Comparison of ENCODE assay signal across 23 cellular contexts in the genomic region with DNA sequence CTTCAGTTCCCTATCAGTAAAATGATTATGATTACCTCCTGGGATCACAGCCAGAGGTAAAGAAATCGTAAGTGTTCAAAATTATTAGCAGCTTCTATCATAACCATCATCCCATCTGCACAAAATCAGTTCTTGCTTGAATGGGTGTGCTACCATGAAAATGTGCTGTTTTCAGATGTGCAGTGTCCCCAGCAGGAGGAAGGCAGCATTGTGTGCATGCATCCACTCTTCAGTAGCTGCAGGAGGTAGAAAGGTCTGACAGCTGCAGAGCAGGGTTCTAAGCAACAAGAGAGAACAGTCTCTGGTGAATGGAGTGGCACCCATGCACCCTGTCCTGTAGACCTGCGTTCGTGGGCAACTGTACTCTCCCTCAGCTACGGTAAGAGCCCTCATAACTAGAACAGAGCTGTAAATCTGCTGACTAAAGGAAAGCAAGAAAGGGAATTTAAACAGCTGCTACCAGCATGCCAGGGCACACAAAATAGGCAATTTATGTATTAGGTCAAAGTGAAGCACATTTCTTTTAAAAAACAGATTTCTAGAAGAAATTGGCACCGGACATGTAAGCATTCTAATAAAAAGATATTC. TPM values are rescaled to one million over a fixed set of nuclear protein-coding genes. Genes with fewer than 3 reads are reported as not detected.
DNase-seq lines count a peak whose midpoint lies in the region; ATAC-seq, FAIRE-seq and TF ChIP-seq lines count a peak whose summit lies in the region.
"Had no signal": no experiment of that assay in that cellular context is flagged by ENCODE, and none has a peak within 500 bp of the region (broad histone marks: within the 10 kb centered on the region; RNA-seq: fewer than 3 reads in every experiment).

No MANE protein-coding gene starts in this region.

- H3K4me3 Mint-ChIP-seq in stimulated activated naive B cell treated with anti-CD40 and anti-IgM and Interleukin-4, amounts not matched to agents 10 μg/mL and 1 μg/mL and 100 μg/mL, for 72 hours, result no peak overlapping the region
- H3K4me3 Mint-ChIP-seq: CD4-positive, CD25-positive, alpha-beta regulatory T cell had no signal

- H3K9me3 ChIP-seq in body of pancreas, result no peaks in the 10 kb centered on the region
- no peaks in the 10 kb centered on the region for H3K9me3 ChIP-seq in effector memory CD4-positive, alpha-beta T cell (ENCODE audit: control insufficient read depth, low read length)
- H3K9me3 ChIP-seq: MG63 had no signal

- WGBS in body of pancreas, 2 donors, result 30 to 32% methylated on average over 5 of the region's 5 CpGs

- H3K27me3 Mint-ChIP-seq in stimulated activated naive B cell treated with anti-CD40 and anti-IgM and Interleukin-4, amounts not matched to agents 10 μg/mL and 1 μg/mL and 100 μg/mL, for 72 hours, result no peaks in the 10 kb centered on the region
- H3K27me3 Mint-ChIP-seq: CD4-positive, CD25-positive, alpha-beta regulatory T cell had no signal

- no peaks in the 10 kb centered on the region for H3K27me3 ChIP-seq in body of pancreas
- H3K27me3 ChIP-seq in effector memory CD4-positive, alpha-beta T cell (replicated peaks; ENCODE audit: control insufficient read depth, insufficient read depth, low read length, poor library complexity, severe bottlenecking), result no peaks in the 10 kb centered on the region
- H3K27me3 ChIP-seq: MG63 had no signal

- H3K27ac ChIP-seq in body of pancreas, result no peak overlapping the region
- H3K27ac ChIP-seq in effector memory CD4-positive, alpha-beta T cell (ENCODE audit: insufficient read depth, low read length, poor library complexity, severe bottlenecking), result no peak overlapping the region
- H3K27ac ChIP-seq: KMS-11, SK-N-MC had no signal

- no peaks in the 10 kb centered on the region for H3K4me1 Mint-ChIP-seq in stimulated activated naive B cell treated with anti-CD40 and anti-IgM and Interleukin-4, amounts not matched to agents 10 μg/mL and 1 μg/mL and 100 μg/mL, for 72 hours
- H3K4me1 Mint-ChIP-seq: CD4-positive, CD25-positive, alpha-beta regulatory T cell had no signal

- H3K36me3 ChIP-seq in body of pancreas (replicated peaks in 1 of 2; ENCODE audit: insufficient read depth in 1 of 2, low read depth in 2 of 2), result no peaks in the 10 kb centered on the region
- no peaks in the 10 kb centered on the region for H3K36me3 ChIP-seq in effector memory CD4-positive, alpha-beta T cell (ENCODE audit: control insufficient read depth, insufficient read depth, low read length)
- H3K36me3 ChIP-seq: MG63 had no signal

- peak; percentile 53 for ATAC-seq in body of pancreas
- no peak for ATAC-seq in stimulated activated naive B cell treated with anti-CD40 and anti-IgM and Interleukin-4, amounts not matched to agents 10 μg/mL and 1 μg/mL and 100 μg/mL, for 72 hours (replicated peaks)
- ATAC-seq: HepG2 had no signal

- DNase-seq in NCI-H748 (lab: John Stamatoyannopoulos, UW; ENCODE audit: unreplicated experiment), result peak; percentile 5
- DNase-seq in NCI-H748 treated with DMSO at 0.1 percent for 48 hours (lab: John Stamatoyannopoulos, UW), result no peak
- peak; percentile 23 for DNase-seq in NAMALWA (ENCODE audit: low spot score)
- DNase-seq in body of pancreas, result peak in 1 of 4 donors; percentile 13
- no peak for DNase-seq in urothelium cell line (ENCODE audit: low spot score)
- DNase-seq in effector memory CD4-positive, alpha-beta T cell, result no peak
- DNase-seq in NCI-H2107 treated with DMSO at 0.1 percent for 48 hours (lab: John Stamatoyannopoulos, UW; ENCODE audit: unreplicated experiment), result no peak
- no peak for DNase-seq in stimulated activated naive B cell treated with anti-CD40 and anti-IgM and Interleukin-4, amounts not matched to agents 10 μg/mL and 1 μg/mL and 100 μg/mL, for 72 hours
- DNase-seq: AML-193; Calu3; CD4-positive, CD25-positive, alpha-beta regulatory T cell; DMS79; MG63; NCI-H1417; NCI-H187 treated with DMSO at 0.1 percent for 48 hours; NCI-H2171 treated with DMSO at 0.1 percent for 48 hours; NCI-H524 had no signal

- FAIRE-seq in urothelium cell line (lab: Jason Lieb, UNC), result peak; percentile 56
- FAIRE-seq: H54, HepG2 had no signal

- H3K4me1 ChIP-seq in body of pancreas, result peaks cover 15% of the 10 kb centered on the region
- H3K4me1 ChIP-seq in effector memory CD4-positive, alpha-beta T cell (ENCODE audit: control insufficient read depth, insufficient read depth, low read length, poor library complexity, severe bottlenecking), result no peaks in the 10 kb centered on the region

- intact Hi-C loops in body of pancreas (cut with DNase I), result no loop called here

- no peak for TF ChIP-seq CTCF in body of pancreas (IDR thresholded peaks at IDR 0.05)

- TF ChIP-seq POLR2A in body of pancreas (IDR thresholded peaks at IDR 0.05), result no peak

- H3K9me3 Mint-ChIP-seq in stimulated activated naive B cell treated with anti-CD40 and anti-IgM and Interleukin-4, amounts not matched to agents 10 μg/mL and 1 μg/mL and 100 μg/mL, for 72 hours, result no peaks in the 10 kb centered on the region

- H3K36me3 Mint-ChIP-seq in stimulated activated naive B cell treated with anti-CD40 and anti-IgM and Interleukin-4, amounts not matched to agents 10 μg/mL and 1 μg/mL and 100 μg/mL, for 72 hours, result no peaks in the 10 kb centered on the region
- H3K36me3 Mint-ChIP-seq: CD4-positive, CD25-positive, alpha-beta regulatory T cell had no signal

- no peak overlapping the region for H3K4me3 ChIP-seq in body of pancreas
- no peak overlapping the region for H3K4me3 ChIP-seq in effector memory CD4-positive, alpha-beta T cell (ENCODE audit: insufficient read depth, low read depth, low read length, poor library complexity, severe bottlenecking)
- H3K4me3 ChIP-seq: MG63, SK-N-MC had no signal

- H3K27ac Mint-ChIP-seq in stimulated activated naive B cell treated with anti-CD40 and anti-IgM and Interleukin-4, amounts not matched to agents 10 μg/mL and 1 μg/mL and 100 μg/mL, for 72 hours, result no peak overlapping the region
- H3K27ac Mint-ChIP-seq: CD4-positive, CD25-positive, alpha-beta regulatory T cell had no signal

RNA-seq across cellular contexts. Expression of a gene that starts 21.2 kb away (rescaled TPM):
- total RNA-seq in body of pancreas, result under 1 TPM in 1 of 2 donors, not detected in 1; 0.26 TPM
- total RNA-seq: Calu3; CD4-positive, CD25-positive, alpha-beta regulatory T cell; G401; HepG2; T-helper 1 cell treated with Interleukin-12 subunit alpha and Interleukin-12 subunit beta and Interleukin-4 antibody, amounts not matched to agents 30 ng/mL and 1 ng/mL, for 36 hours had no signal

Comparison
In these comparisons a context has a peak if more than half of its experiments do, and no peak if none do; other contexts are left out.
1. DNase-seq: peak in NCI-H748 (single experiment) and NAMALWA (single experiment); none in NCI-H748 treated with DMSO at 0.1 percent for 48 hours (single experiment), urothelium cell line (single experiment), effector memory CD4-positive, alpha-beta T cell (0 of 3), NCI-H2107 treated with DMSO at 0.1 percent for 48 hours (single experiment) and stimulated activated naive B cell treated with anti-CD40 and anti-IgM and Interleukin-4, amounts not matched to agents 10 μg/mL and 1 μg/mL and 100 μg/mL, for 72 hours (single experiment).